20 cellular contexts compared by ENCODE assay signal in the genomic region with DNA sequence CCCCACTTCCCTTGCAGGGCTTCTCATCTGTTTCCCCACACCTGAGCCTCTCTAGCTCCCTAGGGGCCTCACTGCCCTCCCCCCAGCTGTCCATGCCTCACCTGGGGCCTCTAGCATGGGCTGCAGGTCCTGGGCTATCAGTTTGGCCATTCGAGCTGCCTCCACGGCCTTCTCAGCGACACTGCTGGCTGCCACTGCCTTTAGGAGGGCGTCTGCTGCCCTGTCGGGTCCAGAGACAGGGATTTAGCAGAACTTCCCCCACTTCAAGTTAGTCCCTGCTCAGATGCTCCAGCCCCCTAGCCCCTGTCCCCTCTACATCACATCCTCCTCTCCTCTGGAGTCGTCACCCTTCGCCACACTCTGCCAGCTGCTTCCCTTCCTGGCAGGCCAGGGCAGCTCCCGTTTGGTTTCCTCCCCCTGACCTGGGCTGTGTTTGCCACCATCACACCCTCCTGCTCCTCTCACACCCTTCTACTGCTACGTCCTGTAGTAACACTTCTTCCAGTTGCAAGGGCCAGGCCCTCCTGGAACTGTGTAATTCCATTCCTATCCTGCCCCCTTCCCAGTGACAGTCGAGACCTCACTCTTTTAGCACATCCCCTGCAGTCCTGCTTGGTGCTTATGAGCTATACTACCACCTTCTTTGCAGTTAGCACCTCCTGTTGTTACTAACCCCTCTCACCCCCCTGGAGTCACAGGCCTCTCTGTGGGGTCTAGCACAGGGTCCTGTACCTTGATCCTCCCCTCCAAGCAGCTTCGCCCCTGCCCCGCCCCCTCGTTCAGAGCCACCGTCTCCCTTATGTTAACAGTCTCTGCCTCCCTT. TPM values are rescaled to one million over a fixed set of nuclear protein-coding genes. Genes with fewer than 3 reads are reported as not detected.
DNase-seq lines count a peak whose midpoint lies in the region; ATAC-seq and TF ChIP-seq lines count a peak whose summit lies in the region.
"Had no signal": no experiment of that assay in that cellular context is flagged by ENCODE, and none has a peak within 500 bp of the region (broad histone marks: within the 10 kb centered on the region; RNA-seq: fewer than 3 reads in every experiment).

No MANE protein-coding gene starts in this region.

- peak overlapping the region; percentile 53 for H3K27ac Mint-ChIP-seq in glutamatergic neuron (ENCODE audit: unreplicated experiment)
- H3K27ac Mint-ChIP-seq in stimulated activated naive CD8-positive, alpha-beta T cell treated with anti-CD3 and anti-CD28 coated beads, Interleukin-15, amount 100 ng/mL, for 72 hours, result peak overlapping the region in 1 of 2 donors; percentile 85
- H3K27ac Mint-ChIP-seq in T-cell, result no peak overlapping the region

- H3K4me3 Mint-ChIP-seq in glutamatergic neuron (ENCODE audit: unreplicated experiment), result no peak overlapping the region
- no peak overlapping the region for H3K4me3 Mint-ChIP-seq in stimulated activated naive CD8-positive, alpha-beta T cell treated with anti-CD3 and anti-CD28 coated beads, Interleukin-15, amount 100 ng/mL, for 72 hours
- no peak overlapping the region for H3K4me3 Mint-ChIP-seq in T-cell

- intact Hi-C loops in sigmoid colon (cut with DNase I), result no loop called here

- DNase-seq in RWPE2 (ENCODE audit: low spot score) (peak; percentile 57), glutamatergic neuron (peak; percentile 11), sigmoid colon (peak; percentile 61), DMS153 treated with DMSO at 0.1 percent for 48 hours (lab: John Stamatoyannopoulos, UW; ENCODE audit: unreplicated experiment) (no peak), T-cell (no peak)
- no peak for DNase-seq in stimulated activated naive CD8-positive, alpha-beta T cell treated with anti-CD3 and anti-CD28 coated beads, Interleukin-15, amount 100 ng/mL, for 72 hours
- DNase-seq in stimulated activated CD4-positive, alpha-beta T cell treated with anti-CD3 and anti-CD28 coated beads, Interleukin-15, amount 100 ng/mL, for 24 hours, result no peak
- DNase-seq: amniotic stem cell, BE2C, cerebellar nuclear complex, DMS79, foreskin keratinocyte, HCEC 1CT, left ventricle myocardium superior, naive B cell, NCI-H226, Right ventricle myocardium superior had no signal

- H3K9me3 Mint-ChIP-seq in glutamatergic neuron (ENCODE audit: unreplicated experiment), result peaks cover 13% of the 10 kb centered on the region
- no peaks in the 10 kb centered on the region for H3K9me3 Mint-ChIP-seq in stimulated activated naive CD8-positive, alpha-beta T cell treated with anti-CD3 and anti-CD28 coated beads, Interleukin-15, amount 100 ng/mL, for 72 hours
- no peaks in the 10 kb centered on the region for H3K9me3 Mint-ChIP-seq in T-cell

- H3K9me3 ChIP-seq in HEK293 (ENCODE audit: control insufficient read depth, insufficient read depth, low read depth, low read length) (no peaks in the 10 kb centered on the region), RWPE2 (ENCODE audit: severe bottlenecking) (no peaks in the 10 kb centered on the region), sigmoid colon (no peaks in the 10 kb centered on the region)
- H3K9me3 ChIP-seq: BE2C, tibial nerve had no signal

- H3K4me3 ChIP-seq in HEK293 (ENCODE audit: low read depth, low read length) (no peak overlapping the region), RWPE2 (ENCODE audit: severe bottlenecking) (no peak overlapping the region), sigmoid colon (no peak overlapping the region)
- H3K4me3 ChIP-seq: smooth muscle cell, tibial nerve had no signal

- TF ChIP-seq CTCF in HEK293 (tag by site-specific recombination; IDR thresholded peaks at IDR 0.05), result no peak
- no peak for TF ChIP-seq CTCF in RWPE2 (IDR thresholded peaks at IDR 0.05; ENCODE audit: poor library complexity, severe bottlenecking)
- no peak for TF ChIP-seq CTCF in glutamatergic neuron (IDR thresholded peaks at IDR 0.05; ENCODE audit: partially characterized antibody, unreplicated experiment)
- no peak for TF ChIP-seq CTCF in sigmoid colon (IDR thresholded peaks at IDR 0.05)

- POLR2A ChIA-PET in HEK293 (lab: Yijun Ruan, JAX), result no interaction called here
- POLR2A ChIA-PET in T-cell (lab: Charles Lee), result no interaction called here

- ATAC-seq in RWPE2 (ENCODE audit: low read depth), result no peak
- no peak for ATAC-seq in stimulated activated naive CD8-positive, alpha-beta T cell treated with anti-CD3 and anti-CD28 coated beads, Interleukin-15, amount 100 ng/mL, for 72 hours
- ATAC-seq in T-cell (replicated peaks in 1 of 4), result no peak
- ATAC-seq: foreskin keratinocyte had no signal

- H3K27ac ChIP-seq in HEK293 (ENCODE audit: extremely low read depth, low read depth, low read length) (no peak overlapping the region), RWPE2 (ENCODE audit: poor library complexity, severe bottlenecking) (no peak overlapping the region), sigmoid colon (no peak overlapping the region)
- H3K27ac ChIP-seq: foreskin keratinocyte had no signal

- H3K36me3 Mint-ChIP-seq in glutamatergic neuron (ENCODE audit: unreplicated experiment) (peaks cover 9% of the 10 kb centered on the region), T-cell (peaks cover 3% of the 10 kb centered on the region)

- WGBS in sigmoid colon, 2 donors, result 59 to 62% methylated on average over 14 of the region's 14 CpGs

- H3K36me3 ChIP-seq in HEK293 (ENCODE audit: control insufficient read depth in 2 of 2, insufficient read depth in 1 of 2, low read length in 2 of 2) (no peaks in the 10 kb centered on the region), RWPE2 (ENCODE audit: low read depth) (no peaks in the 10 kb centered on the region), sigmoid colon (no peaks in the 10 kb centered on the region)
- H3K36me3 ChIP-seq: BE2C, tibial nerve had no signal

- peaks cover 22% of the 10 kb centered on the region for H3K4me1 Mint-ChIP-seq in glutamatergic neuron (ENCODE audit: low read depth, unreplicated experiment)
- peaks cover 34% of the 10 kb centered on the region for H3K4me1 Mint-ChIP-seq in stimulated activated naive CD8-positive, alpha-beta T cell treated with anti-CD3 and anti-CD28 coated beads, Interleukin-15, amount 100 ng/mL, for 72 hours
- H3K4me1 Mint-ChIP-seq in T-cell, result peaks cover 24 to 33% (median 29%) of the 10 kb centered on the region in 3 donors

- H3K4me1 ChIP-seq in HEK293 (ENCODE audit: control insufficient read depth, insufficient read depth, low read length) (peaks cover 13% of the 10 kb centered on the region), RWPE2 (ENCODE audit: insufficient read depth, poor library complexity, severe bottlenecking) (peaks cover 4% of the 10 kb centered on the region), sigmoid colon (peaks cover 0 to 25% (median 17%) of the 10 kb centered on the region in 4 donors)

- H3K27me3 Mint-ChIP-seq in glutamatergic neuron (ENCODE audit: unreplicated experiment) (peaks cover 30% of the 10 kb centered on the region), T-cell (peaks cover 31 to 33% of the 10 kb centered on the region in 2 donors)
- peaks cover 42% of the 10 kb centered on the region for H3K27me3 Mint-ChIP-seq in stimulated activated naive CD8-positive, alpha-beta T cell treated with anti-CD3 and anti-CD28 coated beads, Interleukin-15, amount 100 ng/mL, for 72 hours

- CTCF ChIA-PET in HEK293 (lab: Yijun Ruan, JAX) (interaction anchor here (0.5 to 3.0 kb wide), 8 partner anchors 10 to 351 kb away, joined by 3 to 7 read pairs (median 3); no protein-coding TSS in a partner anchor), T-cell (lab: Charles Lee) (interaction anchor here in 1 of 2 donors (0.6 kb wide), 1 partner anchor 645 kb away, joined by 3 read pairs; no protein-coding TSS in a partner anchor)

- H3K27me3 ChIP-seq in RWPE2 (ENCODE audit: insufficient read depth, poor library complexity, severe bottlenecking), result peaks cover 23% of the 10 kb centered on the region
- H3K27me3 ChIP-seq in sigmoid colon, result peaks cover 17 to 61% (median 36%) of the 10 kb centered on the region in 3 donors
- H3K27me3 ChIP-seq: BE2C had no signal

- no peak for TF ChIP-seq POLR2A in sigmoid colon (IDR thresholded peaks at IDR 0.05)

- no peak for TF ChIP-seq EP300 in sigmoid colon (IDR thresholded peaks at IDR 0.05)

TF ChIP-seq in HEK293, 187 proteins besides CTCF, POLR2A, EP300 and RAD21:
- TF ChIP-seq ZFP41 (tag by site-specific recombination; IDR thresholded peaks at IDR 0.05; ENCODE audit: borderline replicate concordance), result no peak
- peak; percentile 53 for TF ChIP-seq GLIS1 (tag by site-specific recombination; IDR thresholded peaks at IDR 0.05)

RNA-seq across cellular contexts. Expression of a gene that starts 4.3 kb away (rescaled TPM):
- 105 TPM for total RNA-seq in glutamatergic neuron (ENCODE audit: unreplicated experiment)
- total RNA-seq in sigmoid colon, result 10 to 100 TPM; 16.4 to 37.1 (median 26.3) TPM
- 100 to 1,000 TPM in 1 of 3 donors, 10 to 100 TPM in 2; 33.0 to 124 (median 41.6) TPM for polyA plus RNA-seq in sigmoid colon
- total RNA-seq in T-cell, result 100 to 1,000 TPM; 321 to 526 (median 484) TPM

RNA-seq across cellular contexts. Expression of a gene that starts 6.7 kb away (rescaled TPM):
- 52.7 TPM for total RNA-seq in glutamatergic neuron (ENCODE audit: unreplicated experiment)
- total RNA-seq in sigmoid colon, result 1 to 10 TPM in 3 of 4 donors, under 1 TPM in 1; 0.82 to 3.0 (median 2.1) TPM
- 1 to 10 TPM in 1 of 3 donors, under 1 TPM in 1, not detected in 1; 0.60 to 1.5 TPM for polyA plus RNA-seq in sigmoid colon
- under 1 TPM in 2 of 5 donors, not detected in 3; 0.10 to 0.13 TPM for total RNA-seq in T-cell
- total RNA-seq: foreskin keratinocyte had no signal
- polyA plus RNA-seq: foreskin keratinocyte, smooth muscle cell had no signal

RNA-seq across cellular contexts. Expression of a gene that starts 15.8 kb away (rescaled TPM):
- 19.3 TPM for total RNA-seq in glutamatergic neuron (ENCODE audit: unreplicated experiment)
- total RNA-seq in sigmoid colon, result 10 to 100 TPM in 3 of 4 donors, 1 to 10 TPM in 1; 8.9 to 30.6 (median 19.4) TPM
- 10 to 100 TPM; 19.2 to 35.4 (median 22.0) TPM for polyA plus RNA-seq in sigmoid colon
- 10 to 100 TPM; 13.3 to 26.4 (median 20.5) TPM for total RNA-seq in T-cell

RNA-seq across cellular contexts. Expression of a gene that starts 20.3 kb away (rescaled TPM):
- total RNA-seq in glutamatergic neuron (ENCODE audit: unreplicated experiment) (39.1 TPM), sigmoid colon (1 to 10 TPM in 2 of 4 donors, under 1 TPM in 2; 0.33 to 1.9 (median 0.98) TPM), T-cell (1 to 10 TPM in 1 of 5 donors, under 1 TPM in 4; 0.15 to 1.3 (median 0.44) TPM)
- polyA plus RNA-seq in sigmoid colon, result under 1 TPM in 2 of 3 donors, not detected in 1; under 0.01 to 0.57 TPM

Comparison
In these comparisons a context has a peak if more than half of its experiments do, and no peak if none do; other contexts are left out.
1. DNase-seq: peak in RWPE2 (single experiment), glutamatergic neuron (single experiment) and sigmoid colon (single experiment); none in stimulated activated naive CD8-positive, alpha-beta T cell treated with anti-CD3 and anti-CD28 coated beads, Interleukin-15, amount 100 ng/mL, for 72 hours (0 of 2), DMS153 treated with DMSO at 0.1 percent for 48 hours (single experiment), T-cell (0 of 34) and stimulated activated CD4-positive, alpha-beta T cell treated with anti-CD3 and anti-CD28 coated beads, Interleukin-15, amount 100 ng/mL, for 24 hours (single experiment).
2. RNA of a gene that starts 6.7 kb away (total RNA-seq): 52.7 TPM in glutamatergic neuron (single experiment); 0.82 to 3.0 TPM in sigmoid colon and 0.10 to 0.13 TPM in T-cell; every median in the first group is over 10 times any median in the second.